18 cellular contexts compared by ENCODE assay signal in the genomic region with DNA sequence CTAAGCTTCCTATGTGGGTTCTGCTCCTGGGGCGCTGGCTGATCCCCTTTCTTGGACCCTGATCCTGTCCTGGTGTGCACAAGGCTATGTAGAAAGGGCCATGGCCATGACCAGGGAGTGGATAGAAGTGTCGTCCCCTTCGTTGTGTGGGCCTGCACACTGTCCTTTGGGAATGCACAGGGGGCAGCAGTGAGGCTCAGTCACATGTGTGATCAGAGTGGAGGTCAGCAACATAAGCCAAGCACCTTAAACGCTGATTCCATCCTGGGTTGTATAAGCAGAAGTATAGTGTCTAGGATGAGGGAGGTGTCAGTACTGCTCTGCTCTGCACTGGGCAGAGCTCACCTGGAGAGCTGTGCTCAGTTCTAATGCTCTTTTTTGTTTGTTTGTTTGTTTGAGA. TPM values are rescaled to one million over a fixed set of nuclear protein-coding genes. Genes with fewer than 3 reads are reported as not detected.
DNase-seq lines count a peak whose midpoint lies in the region; ATAC-seq lines count a peak whose summit lies in the region.
"Had no signal": no experiment of that assay in that cellular context is flagged by ENCODE, and none has a peak within 500 bp of the region (broad histone marks: within the 10 kb centered on the region; RNA-seq: fewer than 3 reads in every experiment).

No MANE protein-coding gene starts in this region.

- no peaks in the 10 kb centered on the region for H3K4me1 Mint-ChIP-seq in stimulated activated effector memory CD8-positive, alpha-beta T cell treated with anti-CD3 and anti-CD28 coated beads, Interleukin-12 subunit alpha, Interleukin-12 subunit beta, amount 100 ng/mL, for 72 hours
- H3K4me1 Mint-ChIP-seq: B cell, T-cell had no signal

- no peaks in the 10 kb centered on the region for H3K9me3 Mint-ChIP-seq in stimulated activated effector memory CD8-positive, alpha-beta T cell treated with anti-CD3 and anti-CD28 coated beads, Interleukin-12 subunit alpha, Interleukin-12 subunit beta, amount 100 ng/mL, for 72 hours
- H3K9me3 Mint-ChIP-seq: CD4-positive, alpha-beta T cell; T-cell had no signal

- no peak overlapping the region for H3K4me3 ChIP-seq in H7 (ENCODE audit: insufficient read depth, low read depth, low read length)
- H3K4me3 ChIP-seq: GM12878, GM23248 had no signal

- H3K36me3 ChIP-seq in H7 (replicated peaks; ENCODE audit: control insufficient read depth, insufficient read depth, low read length), result no peaks in the 10 kb centered on the region

- DNase-seq in H7 (peak; percentile 50), HuH-7 (ENCODE audit: low spot score) (peak; percentile 15), cerebellar cortex (ENCODE audit: low spot score) (peak; percentile 3), SKM-1 (lab: John Stamatoyannopoulos, UW; ENCODE audit: unreplicated experiment) (no peak), islet precursor cell (no peak)
- no peak for DNase-seq in stimulated activated effector memory CD8-positive, alpha-beta T cell treated with anti-CD3 and anti-CD28 coated beads, Interleukin-12 subunit alpha, Interleukin-12 subunit beta, amount 100 ng/mL, for 72 hours (ENCODE audit: low spot score in 2 of 2)
- DNase-seq: CD4-positive, alpha-beta T cell; GM23248; NCI-H1436; NCI-H2029 treated with DMSO at 0.1 percent for 48 hours; NCI-H510A; NCI-H774; T-cell had no signal

- H3K4me3 Mint-ChIP-seq in stimulated activated effector memory CD8-positive, alpha-beta T cell treated with anti-CD3 and anti-CD28 coated beads, Interleukin-12 subunit alpha, Interleukin-12 subunit beta, amount 100 ng/mL, for 72 hours, result no peak overlapping the region
- H3K4me3 Mint-ChIP-seq: B cell; CD4-positive, alpha-beta T cell; T-cell had no signal

- H3K27me3 ChIP-seq in H7 (ENCODE audit: control insufficient read depth, insufficient read depth, low read length), result no peaks in the 10 kb centered on the region

- ATAC-seq in stimulated activated effector memory CD8-positive, alpha-beta T cell treated with anti-CD3 and anti-CD28 coated beads, Interleukin-12 subunit alpha, Interleukin-12 subunit beta, amount 100 ng/mL, for 72 hours, result peak; percentile 25
- no peak for ATAC-seq in HG03432 (IDR thresholded peaks at IDR 0.05; ENCODE audit: unreplicated experiment)
- ATAC-seq: GM12878, T-cell had no signal

- no peaks in the 10 kb centered on the region for H3K36me3 Mint-ChIP-seq in stimulated activated effector memory CD8-positive, alpha-beta T cell treated with anti-CD3 and anti-CD28 coated beads, Interleukin-12 subunit alpha, Interleukin-12 subunit beta, amount 100 ng/mL, for 72 hours
- H3K36me3 Mint-ChIP-seq: T-cell had no signal

- no peak overlapping the region for H3K27ac Mint-ChIP-seq in stimulated activated effector memory CD8-positive, alpha-beta T cell treated with anti-CD3 and anti-CD28 coated beads, Interleukin-12 subunit alpha, Interleukin-12 subunit beta, amount 100 ng/mL, for 72 hours
- H3K27ac Mint-ChIP-seq: B cell; CD4-positive, alpha-beta T cell; T-cell had no signal

RNA-seq across cellular contexts. Expression of a gene that starts 48.4 kb away (rescaled TPM):
- total RNA-seq in H7 (2014; rRNA removed; shearing (Covaris generic)), result 1.4 and 1.9 TPM in 2 replicates
- total RNA-seq: B cell, GM23248, HT1080, SK-MEL-5 had no signal

Comparison
In these comparisons a context has a peak if more than half of its experiments do, and no peak if none do; other contexts are left out.
1. DNase-seq: peak in H7 (single experiment), HuH-7 (single experiment) and cerebellar cortex (single experiment); none in stimulated activated effector memory CD8-positive, alpha-beta T cell treated with anti-CD3 and anti-CD28 coated beads, Interleukin-12 subunit alpha, Interleukin-12 subunit beta, amount 100 ng/mL, for 72 hours (0 of 2), SKM-1 (single experiment) and islet precursor cell (single experiment).